In the genomic region with DNA sequence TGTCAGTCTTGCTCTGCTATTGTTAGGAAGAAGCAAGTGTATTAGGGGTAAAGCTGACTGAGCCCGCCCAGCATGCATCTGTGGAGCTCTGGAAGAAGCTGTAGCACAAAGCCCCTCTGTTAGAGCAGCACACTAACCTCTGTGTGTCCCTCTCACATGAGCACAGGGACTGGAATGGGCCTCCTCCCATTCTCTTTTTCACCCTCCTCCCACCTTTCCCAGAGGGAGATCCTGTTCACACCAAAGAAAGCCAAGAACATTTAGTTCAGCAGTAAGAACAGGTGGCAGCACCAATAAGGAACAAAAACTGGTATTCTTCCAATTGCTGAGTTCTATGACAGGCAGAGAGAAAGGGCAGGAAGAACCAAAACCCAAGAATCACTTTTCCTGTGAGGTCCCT, we compare ENCODE assay signal across 1 cellular context.
TF ChIP-seq lines count a peak whose summit lies in the region.

No MANE protein-coding gene starts in this region.

TF ChIP-seq in GM23338, 12 proteins besides CTCF, POLR2A, EP300 and RAD21:
- no peak for TF ChIP-seq EZH2phosphoT487 (IDR thresholded peaks at IDR 0.05; ENCODE audit: unreplicated experiment)
- TF ChIP-seq, protein P1, sequence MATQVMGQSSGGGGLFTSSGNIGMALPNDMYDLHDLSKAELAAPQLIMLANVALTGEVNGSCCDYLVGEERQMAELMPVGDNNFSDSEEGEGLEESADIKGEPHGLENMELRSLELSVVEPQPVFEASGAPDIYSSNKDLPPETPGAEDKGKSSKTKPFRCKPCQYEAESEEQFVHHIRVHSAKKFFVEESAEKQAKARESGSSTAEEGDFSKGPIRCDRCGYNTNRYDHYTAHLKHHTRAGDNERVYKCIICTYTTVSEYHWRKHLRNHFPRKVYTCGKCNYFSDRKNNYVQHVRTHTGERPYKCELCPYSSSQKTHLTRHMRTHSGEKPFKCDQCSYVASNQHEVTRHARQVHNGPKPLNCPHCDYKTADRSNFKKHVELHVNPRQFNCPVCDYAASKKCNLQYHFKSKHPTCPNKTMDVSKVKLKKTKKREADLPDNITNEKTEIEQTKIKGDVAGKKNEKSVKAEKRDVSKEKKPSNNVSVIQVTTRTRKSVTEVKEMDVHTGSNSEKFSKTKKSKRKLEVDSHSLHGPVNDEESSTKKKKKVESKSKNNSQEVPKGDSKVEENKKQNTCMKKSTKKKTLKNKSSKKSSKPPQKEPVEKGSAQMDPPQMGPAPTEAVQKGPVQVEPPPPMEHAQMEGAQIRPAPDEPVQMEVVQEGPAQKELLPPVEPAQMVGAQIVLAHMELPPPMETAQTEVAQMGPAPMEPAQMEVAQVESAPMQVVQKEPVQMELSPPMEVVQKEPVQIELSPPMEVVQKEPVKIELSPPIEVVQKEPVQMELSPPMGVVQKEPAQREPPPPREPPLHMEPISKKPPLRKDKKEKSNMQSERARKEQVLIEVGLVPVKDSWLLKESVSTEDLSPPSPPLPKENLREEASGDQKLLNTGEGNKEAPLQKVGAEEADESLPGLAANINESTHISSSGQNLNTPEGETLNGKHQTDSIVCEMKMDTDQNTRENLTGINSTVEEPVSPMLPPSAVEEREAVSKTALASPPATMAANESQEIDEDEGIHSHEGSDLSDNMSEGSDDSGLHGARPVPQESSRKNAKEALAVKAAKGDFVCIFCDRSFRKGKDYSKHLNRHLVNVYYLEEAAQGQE (IDR thresholded peaks at IDR 0.05; ENCODE audit: unreplicated experiment): no peak
- no peak for TF ChIP-seq ZNF114 (CRISPR knock-in tag; IDR thresholded peaks at IDR 0.05)
- no peak for TF ChIP-seq EZH2 (IDR thresholded peaks at IDR 0.05; ENCODE audit: low read depth, unreplicated experiment)
- TF ChIP-seq, protein P2, sequence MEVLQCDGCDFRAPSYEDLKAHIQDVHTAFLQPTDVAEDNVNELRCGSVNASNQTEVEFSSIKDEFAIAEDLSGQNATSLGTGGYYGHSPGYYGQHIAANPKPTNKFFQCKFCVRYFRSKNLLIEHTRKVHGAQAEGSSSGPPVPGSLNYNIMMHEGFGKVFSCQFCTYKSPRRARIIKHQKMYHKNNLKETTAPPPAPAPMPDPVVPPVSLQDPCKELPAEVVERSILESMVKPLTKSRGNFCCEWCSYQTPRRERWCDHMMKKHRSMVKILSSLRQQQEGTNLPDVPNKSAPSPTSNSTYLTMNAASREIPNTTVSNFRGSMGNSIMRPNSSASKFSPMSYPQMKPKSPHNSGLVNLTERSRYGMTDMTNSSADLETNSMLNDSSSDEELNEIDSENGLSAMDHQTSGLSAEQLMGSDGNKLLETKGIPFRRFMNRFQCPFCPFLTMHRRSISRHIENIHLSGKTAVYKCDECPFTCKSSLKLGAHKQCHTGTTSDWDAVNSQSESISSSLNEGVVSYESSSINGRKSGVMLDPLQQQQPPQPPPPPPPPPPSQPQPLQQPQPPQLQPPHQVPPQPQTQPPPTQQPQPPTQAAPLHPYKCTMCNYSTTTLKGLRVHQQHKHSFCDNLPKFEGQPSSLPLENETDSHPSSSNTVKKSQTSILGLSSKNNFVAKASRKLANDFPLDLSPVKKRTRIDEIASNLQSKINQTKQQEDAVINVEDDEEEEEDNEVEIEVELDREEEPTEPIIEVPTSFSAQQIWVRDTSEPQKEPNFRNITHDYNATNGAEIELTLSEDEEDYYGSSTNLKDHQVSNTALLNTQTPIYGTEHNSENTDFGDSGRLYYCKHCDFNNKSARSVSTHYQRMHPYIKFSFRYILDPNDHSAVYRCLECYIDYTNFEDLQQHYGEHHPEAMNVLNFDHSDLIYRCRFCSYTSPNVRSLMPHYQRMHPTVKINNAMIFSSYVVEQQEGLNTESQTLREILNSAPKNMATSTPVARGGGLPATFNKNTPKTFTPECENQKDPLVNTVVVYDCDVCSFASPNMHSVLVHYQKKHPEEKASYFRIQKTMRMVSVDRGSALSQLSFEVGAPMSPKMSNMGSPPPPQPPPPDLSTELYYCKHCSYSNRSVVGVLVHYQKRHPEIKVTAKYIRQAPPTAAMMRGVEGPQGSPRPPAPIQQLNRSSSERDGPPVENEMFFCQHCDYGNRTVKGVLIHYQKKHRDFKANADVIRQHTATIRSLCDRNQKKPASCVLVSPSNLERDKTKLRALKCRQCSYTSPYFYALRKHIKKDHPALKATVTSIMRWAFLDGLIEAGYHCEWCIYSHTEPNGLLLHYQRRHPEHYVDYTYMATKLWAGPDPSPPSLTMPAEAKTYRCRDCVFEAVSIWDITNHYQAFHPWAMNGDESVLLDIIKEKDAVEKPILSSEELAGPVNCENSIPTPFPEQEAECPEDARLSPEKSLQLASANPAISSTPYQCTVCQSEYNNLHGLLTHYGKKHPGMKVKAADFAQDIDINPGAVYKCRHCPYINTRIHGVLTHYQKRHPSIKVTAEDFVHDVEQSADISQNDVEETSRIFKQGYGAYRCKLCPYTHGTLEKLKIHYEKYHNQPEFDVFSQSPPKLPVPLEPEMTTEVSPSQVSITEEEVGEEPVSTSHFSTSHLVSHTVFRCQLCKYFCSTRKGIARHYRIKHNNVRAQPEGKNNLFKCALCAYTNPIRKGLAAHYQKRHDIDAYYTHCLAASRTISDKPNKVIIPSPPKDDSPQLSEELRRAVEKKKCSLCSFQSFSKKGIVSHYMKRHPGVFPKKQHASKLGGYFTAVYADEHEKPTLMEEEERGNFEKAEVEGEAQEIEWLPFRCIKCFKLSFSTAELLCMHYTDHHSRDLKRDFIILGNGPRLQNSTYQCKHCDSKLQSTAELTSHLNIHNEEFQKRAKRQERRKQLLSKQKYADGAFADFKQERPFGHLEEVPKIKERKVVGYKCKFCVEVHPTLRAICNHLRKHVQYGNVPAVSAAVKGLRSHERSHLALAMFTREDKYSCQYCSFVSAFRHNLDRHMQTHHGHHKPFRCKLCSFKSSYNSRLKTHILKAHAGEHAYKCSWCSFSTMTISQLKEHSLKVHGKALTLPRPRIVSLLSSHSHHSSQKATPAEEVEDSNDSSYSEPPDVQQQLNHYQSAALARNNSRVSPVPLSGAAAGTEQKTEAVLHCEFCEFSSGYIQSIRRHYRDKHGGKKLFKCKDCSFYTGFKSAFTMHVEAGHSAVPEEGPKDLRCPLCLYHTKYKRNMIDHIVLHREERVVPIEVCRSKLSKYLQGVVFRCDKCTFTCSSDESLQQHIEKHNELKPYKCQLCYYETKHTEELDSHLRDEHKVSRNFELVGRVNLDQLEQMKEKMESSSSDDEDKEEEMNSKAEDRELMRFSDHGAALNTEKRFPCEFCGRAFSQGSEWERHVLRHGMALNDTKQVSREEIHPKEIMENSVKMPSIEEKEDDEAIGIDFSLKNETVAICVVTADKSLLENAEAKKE (CRISPR knock-in tag; IDR thresholded peaks at IDR 0.05): no peak
- no peak for TF ChIP-seq CREB1 (CRISPR knock-in tag; IDR thresholded peaks at IDR 0.05; ENCODE audit: low read depth)
- no peak for TF ChIP-seq POLR2AphosphoS5 (IDR thresholded peaks at IDR 0.05; ENCODE audit: low read depth)
- TF ChIP-seq ZNF331 (CRISPR knock-in tag; IDR thresholded peaks at IDR 0.05; ENCODE audit: low read depth): no peak
- TF ChIP-seq NANOG (IDR thresholded peaks at IDR 0.05; ENCODE audit: borderline replicate concordance): no peak
- TF ChIP-seq JUNB (IDR thresholded peaks at IDR 0.05; ENCODE audit: unreplicated experiment): no peak
- TF ChIP-seq STAT1 (IDR thresholded peaks at IDR 0.05; ENCODE audit: unreplicated experiment): no peak
- TF ChIP-seq, protein P3, sequence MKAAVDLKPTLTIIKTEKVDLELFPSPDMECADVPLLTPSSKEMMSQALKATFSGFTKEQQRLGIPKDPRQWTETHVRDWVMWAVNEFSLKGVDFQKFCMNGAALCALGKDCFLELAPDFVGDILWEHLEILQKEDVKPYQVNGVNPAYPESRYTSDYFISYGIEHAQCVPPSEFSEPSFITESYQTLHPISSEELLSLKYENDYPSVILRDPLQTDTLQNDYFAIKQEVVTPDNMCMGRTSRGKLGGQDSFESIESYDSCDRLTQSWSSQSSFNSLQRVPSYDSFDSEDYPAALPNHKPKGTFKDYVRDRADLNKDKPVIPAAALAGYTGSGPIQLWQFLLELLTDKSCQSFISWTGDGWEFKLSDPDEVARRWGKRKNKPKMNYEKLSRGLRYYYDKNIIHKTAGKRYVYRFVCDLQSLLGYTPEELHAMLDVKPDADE (IDR thresholded peaks at IDR 0.05): no peak
TF ChIP-seq in GM23338: peak in this region for 0.
